ENCODE assay signal across 1 cellular context in genomic region chr9:25732101-25732500, GRCh38. TPM values are rescaled to one million over a fixed set of nuclear protein-coding genes. Genes with fewer than 3 reads are reported as not detected.
"Had no signal": no experiment of that assay in that cellular context is flagged by ENCODE, and none has a peak within 500 bp of the region (broad histone marks: within the 10 kb centered on the region; RNA-seq: fewer than 3 reads in every experiment).

No MANE protein-coding gene starts in this region.

RNA-seq across cellular contexts. Expression of gene TUSC1, which starts 53.9 kb away (rescaled TPM):
- total RNA-seq: osteocyte had no signal
